Comparison of ENCODE assay signal across 10 cellular contexts in the genomic region with DNA sequence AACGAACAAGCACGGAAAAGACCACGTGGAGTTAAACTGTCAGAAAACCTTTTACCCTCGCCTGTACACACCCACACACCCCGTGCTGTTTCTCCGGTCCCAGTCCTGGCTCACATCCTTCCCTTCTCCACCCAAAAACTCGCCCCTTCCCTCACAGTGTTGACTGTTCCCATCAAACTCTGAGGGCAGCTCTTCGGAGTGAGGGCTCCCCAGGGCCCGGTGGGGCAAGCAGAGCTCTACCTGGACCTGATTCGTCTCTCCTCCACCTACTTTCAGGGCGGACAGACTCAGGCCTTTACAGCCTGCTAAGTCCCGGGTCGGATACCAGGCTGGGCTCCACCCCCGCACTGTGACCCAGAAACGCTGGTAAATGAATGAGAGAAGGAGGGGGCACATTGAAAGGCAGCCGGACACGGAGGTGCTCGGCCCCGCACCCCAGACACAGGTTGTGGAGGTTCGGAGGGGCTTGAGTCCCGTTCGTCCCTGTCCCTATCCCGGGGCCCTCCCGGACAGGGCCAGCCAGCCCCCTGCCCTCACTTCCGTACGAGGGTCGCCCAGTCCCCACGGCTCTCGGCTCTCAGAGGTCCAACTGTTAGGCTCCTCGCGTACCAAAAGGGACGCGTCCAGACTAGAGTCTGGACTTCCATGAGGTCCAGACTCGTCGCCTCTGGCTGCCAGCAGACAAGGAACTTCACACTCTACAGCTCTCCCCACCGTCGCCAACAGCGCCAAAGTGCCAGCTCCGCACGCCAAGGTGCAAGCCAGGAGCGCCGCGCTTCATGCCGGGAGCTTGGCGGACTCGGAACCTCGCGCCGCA. TPM values are rescaled to one million over a fixed set of nuclear protein-coding genes. Genes with fewer than 3 reads are reported as not detected.
A peak's percentile ranks its signal among the peaks of the same experiment; 100 is the strongest.
DNase-seq lines count a peak whose midpoint lies in the region; ATAC-seq, FAIRE-seq and TF ChIP-seq lines count a peak whose summit lies in the region.
"Had no signal": no experiment of that assay in that cellular context is flagged by ENCODE, and none has a peak within 500 bp of the region (broad histone marks: within the 10 kb centered on the region; RNA-seq: fewer than 3 reads in every experiment).

No MANE protein-coding gene starts in this region.

- H4K8ac ChIP-seq in neuronal stem cell (ENCODE audit: low read depth, low read length) = peak overlapping the region; percentile 48

- no peak overlapping the region for H2BK5ac ChIP-seq in neuronal stem cell (ENCODE audit: low read length)

- H3K18ac ChIP-seq in neuronal stem cell (ENCODE audit: low read length) = no peak overlapping the region

- peak overlapping the region; percentile 32 for H2BK15ac ChIP-seq in neuronal stem cell (ENCODE audit: low read length)

- H3K27ac ChIP-seq in CD8-positive, alpha-beta T cell (ENCODE audit: low read depth, low read length) = no peak overlapping the region
- H3K27ac ChIP-seq in neuronal stem cell (replicated peaks; ENCODE audit: low read length) (no peak overlapping the region), urinary bladder (ENCODE audit: low read depth) (no peak overlapping the region), SK-N-SH (ENCODE audit: low read depth in 2 of 2, low read length in 1 of 2) (no peak overlapping the region)
- H3K27ac ChIP-seq: epithelial cell of prostate had no signal

- H3K4me1 ChIP-seq in CD8-positive, alpha-beta T cell (ENCODE audit: insufficient read depth, low read length) = no peaks in the 10 kb centered on the region
- H3K4me1 ChIP-seq in neuronal stem cell (ENCODE audit: control insufficient read depth in 2 of 2, insufficient read depth in 1 of 2, low read depth in 1 of 2, low read length in 2 of 2) = no peaks in the 10 kb centered on the region
- H3K4me1 ChIP-seq in urinary bladder (ENCODE audit: insufficient read depth) = no peaks in the 10 kb centered on the region
- 0 out of 4 replicates have a peak, but pooled peaks cover 0 to 8% of the 10 kb centered on the region in 2 experiments for H3K4me1 ChIP-seq in SK-N-SH (ENCODE audit: control insufficient read depth in 1 of 2, insufficient read depth in 2 of 2, low read depth in 1 of 2, low read length in 1 of 2)

- no peak overlapping the region for H2AK5ac ChIP-seq in neuronal stem cell (ENCODE audit: low read depth, low read length)

- TF ChIP-seq CTCF in CD8-positive, alpha-beta T cell (IDR thresholded peaks at IDR 0.05) = no peak
- TF ChIP-seq CTCF in SK-N-SH (IDR thresholded peaks at IDR 0.05) (no peak), D721Med (IDR thresholded peaks at IDR 0.05; ENCODE audit: insufficient read depth, missing control alignments) (no peak)

- TF ChIP-seq RAD21 in SK-N-SH (IDR thresholded peaks at IDR 0.05; ENCODE audit: low read length) = no peak

- CTCF ChIA-PET in CD8-positive, alpha-beta T cell (lab: Charles Lee) = no interaction called here
- CTCF ChIA-PET in SK-N-SH (lab: Yijun Ruan, JAX) = no interaction called here

- H4K91ac ChIP-seq in neuronal stem cell (ENCODE audit: low read depth, low read length, poor library complexity) = no peak overlapping the region

- H3K27ac Mint-ChIP-seq in CD8-positive, alpha-beta T cell = no peak overlapping the region
- H3K27ac Mint-ChIP-seq in activated T-helper 17 cell treated with anti-CD3 and anti-CD28 coated beads, Interleukin-2, amount 50 U/mL, for 72 hours = no peak overlapping the region

- H3K36me3 ChIP-seq in CD8-positive, alpha-beta T cell (ENCODE audit: insufficient read depth, low read length) = no peaks in the 10 kb centered on the region
- H3K36me3 ChIP-seq in neuronal stem cell (replicated peaks in 1 of 2; ENCODE audit: control insufficient read depth in 2 of 2, insufficient read depth in 2 of 2, low read length in 2 of 2) (no peaks in the 10 kb centered on the region), urinary bladder (ENCODE audit: insufficient read depth) (no peaks in the 10 kb centered on the region), SK-N-SH (replicated peaks in 1 of 2; ENCODE audit: control insufficient read depth in 1 of 2, insufficient read depth in 2 of 2, low read length in 1 of 2) (no peaks in the 10 kb centered on the region)

- H3K79me2 ChIP-seq in SK-N-SH (ENCODE audit: insufficient read depth) = no peaks in the 10 kb centered on the region

- DNase-seq in CD8-positive, alpha-beta T cell = peak in 5 of 7 experiments; percentile 2 to 51 (median 20)
- peak; percentile 29 for DNase-seq in glomerular visceral epithelial cell (ENCODE audit: extremely low spot score)
- no peak for DNase-seq in neuronal stem cell (ENCODE audit: low spot score)
- DNase-seq in SK-N-SH = no peak
- no peak for DNase-seq in D721Med (ENCODE audit: insufficient read length, low spot score)

- no peaks in the 10 kb centered on the region for H3K9me3 ChIP-seq in CD8-positive, alpha-beta T cell (ENCODE audit: low read length)
- H3K9me3 ChIP-seq in neuronal stem cell (replicated peaks in 1 of 2; ENCODE audit: control insufficient read depth in 2 of 2, insufficient read depth in 1 of 2, low read depth in 1 of 2, low read length in 2 of 2) (no peaks in the 10 kb centered on the region), SK-N-SH (no peaks in the 10 kb centered on the region)

- intact Hi-C loops in CD8-positive, alpha-beta T cell (cut with DNase I, micrococcal nuclease) = no loop called here

- H3K4me2 ChIP-seq in neuronal stem cell (ENCODE audit: insufficient read depth, low read length, poor library complexity, severe bottlenecking) (peak overlapping the region; percentile 46), SK-N-SH (no peak overlapping the region)

- no peak overlapping the region for H3K9ac ChIP-seq in neuronal stem cell (ENCODE audit: low read depth, low read length, poor library complexity)
- H3K9ac ChIP-seq in SK-N-SH = no peak overlapping the region

- no peak overlapping the region for H3K4ac ChIP-seq in neuronal stem cell (ENCODE audit: low read length)

- no peak for TF ChIP-seq EP300 in SK-N-SH (IDR thresholded peaks at IDR 0.05; ENCODE audit: borderline replicate concordance in 1 of 2, low read depth in 1 of 2, low read length in 1 of 2)

- no peaks in the 10 kb centered on the region for H3K79me1 ChIP-seq in neuronal stem cell (ENCODE audit: low read depth, low read length)

- peak overlapping the region; percentile 84 for H3K4me3 Mint-ChIP-seq in CD8-positive, alpha-beta T cell
- peak overlapping the region; percentile 70 for H3K4me3 Mint-ChIP-seq in activated T-helper 17 cell treated with anti-CD3 and anti-CD28 coated beads, Interleukin-2, amount 50 U/mL, for 72 hours

- H2BK12ac ChIP-seq in neuronal stem cell (ENCODE audit: low read length) = no peak overlapping the region

- H3K4me1 Mint-ChIP-seq in CD8-positive, alpha-beta T cell (ENCODE audit: low read depth) = peaks cover 8% of the 10 kb centered on the region
- H3K4me1 Mint-ChIP-seq in activated T-helper 17 cell treated with anti-CD3 and anti-CD28 coated beads, Interleukin-2, amount 50 U/mL, for 72 hours = no peaks in the 10 kb centered on the region

- no peak for FAIRE-seq in D721Med (lab: Jason Lieb, UNC)

- peak overlapping the region; percentile 44 for H3K23ac ChIP-seq in neuronal stem cell (ENCODE audit: low read depth, low read length, poor library complexity)

- H3K9me3 Mint-ChIP-seq in CD8-positive, alpha-beta T cell = no peaks in the 10 kb centered on the region
- no peaks in the 10 kb centered on the region for H3K9me3 Mint-ChIP-seq in activated T-helper 17 cell treated with anti-CD3 and anti-CD28 coated beads, Interleukin-2, amount 50 U/mL, for 72 hours

- peaks cover 22% of the 10 kb centered on the region for H3K27me3 Mint-ChIP-seq in CD8-positive, alpha-beta T cell (ENCODE audit: low read depth)
- H3K27me3 Mint-ChIP-seq in activated T-helper 17 cell treated with anti-CD3 and anti-CD28 coated beads, Interleukin-2, amount 50 U/mL, for 72 hours = peaks cover 9% of the 10 kb centered on the region

- no peak overlapping the region for H3K14ac ChIP-seq in neuronal stem cell (ENCODE audit: low read length)

- peaks cover 3% of the 10 kb centered on the region for H3F3A ChIP-seq in SK-N-SH (replicated peaks; ENCODE audit: insufficient read depth)

- H3K36me3 Mint-ChIP-seq in CD8-positive, alpha-beta T cell = no peaks in the 10 kb centered on the region
- no peaks in the 10 kb centered on the region for H3K36me3 Mint-ChIP-seq in activated T-helper 17 cell treated with anti-CD3 and anti-CD28 coated beads, Interleukin-2, amount 50 U/mL, for 72 hours (ENCODE audit: low read depth)

- H3K9me2 ChIP-seq in SK-N-SH = no peaks in the 10 kb centered on the region

- H2BK120ac ChIP-seq in neuronal stem cell (ENCODE audit: low read depth, low read length) = no peak overlapping the region

- H2AFZ ChIP-seq in neuronal stem cell (ENCODE audit: low read length) = peak overlapping the region; percentile 68
- no peak overlapping the region for H2AFZ ChIP-seq in SK-N-SH (ENCODE audit: low read depth)

- peak overlapping the region; percentile 58 for H3K4me3 ChIP-seq in CD8-positive, alpha-beta T cell (ENCODE audit: low read depth, low read length)
- H3K4me3 ChIP-seq in neuronal stem cell (ENCODE audit: low read length in 2 of 2) (no peak overlapping the region), urinary bladder (ENCODE audit: low read depth, low read length) (peak overlapping the region; percentile 29), SK-N-SH (ENCODE audit: low read depth in 2 of 2, low read length in 1 of 2) (no peak overlapping the region)

- ATAC-seq in CD8-positive, alpha-beta T cell = peak; percentile 68
- peak; percentile 51 for ATAC-seq in HG03159 (IDR thresholded peaks at IDR 0.05; ENCODE audit: unreplicated experiment)
- ATAC-seq in activated T-helper 17 cell treated with anti-CD3 and anti-CD28 coated beads, Interleukin-2, amount 50 U/mL, for 72 hours (replicated peaks) = peak; percentile 60
- ATAC-seq: HCT116 had no signal

- POLR2A ChIA-PET in CD8-positive, alpha-beta T cell (lab: Charles Lee) = no interaction called here
- POLR2A ChIA-PET in SK-N-SH (lab: Yijun Ruan, JAX) = no interaction called here

- no CpG with 5 or more reads among the region's 49 CpGs for WGBS in neuronal stem cell (ENCODE audit: extremely low coverage in 2 of 2, insufficient read length in 2 of 2, insufficient replicate concordance in 1 of 2), 2 donors
- 8% methylated on average over 49 of the region's 49 CpGs for WGBS in urinary bladder
- WGBS in SK-N-SH (ENCODE audit: low lambda C conversion rate) = 93% methylated on average over 49 of the region's 49 CpGs

- no peaks in the 10 kb centered on the region for H4K20me1 ChIP-seq in SK-N-SH (ENCODE audit: insufficient read depth)

- no peaks in the 10 kb centered on the region for H3K27me3 ChIP-seq in CD8-positive, alpha-beta T cell (ENCODE audit: insufficient read depth, low read length)
- H3K27me3 ChIP-seq in neuronal stem cell (ENCODE audit: control insufficient read depth in 3 of 3, insufficient read depth in 3 of 3, low read depth in 1 of 3, low read length in 3 of 3) (no peaks in the 10 kb centered on the region), SK-N-SH (ENCODE audit: insufficient read depth) (no peaks in the 10 kb centered on the region)

RNA-seq across cellular contexts. Expression of a gene that starts 31.7 kb away (rescaled TPM):
- total RNA-seq in CD8-positive, alpha-beta T cell = 1 to 10 TPM; 6.8 to 7.5 TPM
- total RNA-seq in activated T-helper 17 cell treated with anti-CD3 and anti-CD28 coated beads, Interleukin-2, amount 50 U/mL, for 72 hours = 10 to 100 TPM; 33.8 to 34.7 TPM
- polyA plus RNA-seq in neuronal stem cell (2013, experiment 1 of 2) = 5.9 TPM
- 5.8 TPM for polyA plus RNA-seq in neuronal stem cell (2013, experiment 2 of 2)
- 11.1 TPM for total RNA-seq in urinary bladder
- polyA plus RNA-seq in urinary bladder (34.9 TPM), SK-N-SH (2012; rRNA removed) (138 and 141 TPM in 2 replicates)
- 54.1 and 76.3 TPM in 2 replicates for polyA plus RNA-seq in SK-N-SH (2012; cell fraction: cytosol; rRNA removed)
- polyA plus RNA-seq in SK-N-SH (2012; cell fraction: nucleus; rRNA removed) = 426 and 428 TPM in 2 replicates

Comparison
In these comparisons a context has a peak if more than half of its experiments do, and no peak if none do; other contexts are left out.
1. DNase-seq: peak in CD8-positive, alpha-beta T cell (5 of 7) and glomerular visceral epithelial cell (single experiment); none in neuronal stem cell (single experiment), SK-N-SH (single experiment) and D721Med (single experiment).
2. H3K4me3 ChIP-seq: peak in CD8-positive, alpha-beta T cell (single experiment) and urinary bladder (single experiment); none in neuronal stem cell (0 of 2) and SK-N-SH (0 of 2).
3. Peak in every context shown above with its lines, with median percentiles within 50 percentile points of each other: ATAC-seq.